In the genomic region with DNA sequence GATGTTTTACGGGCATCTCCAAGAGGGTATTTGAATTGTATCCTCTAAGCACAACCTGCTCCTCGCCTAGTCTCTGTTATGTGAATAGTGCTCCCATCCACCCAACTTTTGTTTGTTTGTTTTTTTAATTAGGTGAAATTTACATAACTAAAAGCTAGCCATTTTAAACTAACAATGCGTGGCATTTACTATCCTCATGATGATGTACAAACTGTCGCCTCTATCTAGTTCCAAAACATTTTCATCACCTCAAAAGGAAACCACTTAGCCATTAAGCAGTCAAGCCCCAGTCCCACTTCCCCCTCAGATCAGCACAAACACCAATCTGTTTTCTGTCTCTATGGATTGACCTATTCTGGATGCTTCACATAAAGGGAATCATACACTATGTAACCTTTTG, we compare ENCODE assay signal across 1 cellular context.
TF ChIP-seq lines count a peak whose summit lies in the region.

No MANE protein-coding gene starts in this region.

TF ChIP-seq in HepG2, 621 proteins besides CTCF, POLR2A, EP300 and RAD21 (continued from another document):
- TF ChIP-seq, protein P1, sequence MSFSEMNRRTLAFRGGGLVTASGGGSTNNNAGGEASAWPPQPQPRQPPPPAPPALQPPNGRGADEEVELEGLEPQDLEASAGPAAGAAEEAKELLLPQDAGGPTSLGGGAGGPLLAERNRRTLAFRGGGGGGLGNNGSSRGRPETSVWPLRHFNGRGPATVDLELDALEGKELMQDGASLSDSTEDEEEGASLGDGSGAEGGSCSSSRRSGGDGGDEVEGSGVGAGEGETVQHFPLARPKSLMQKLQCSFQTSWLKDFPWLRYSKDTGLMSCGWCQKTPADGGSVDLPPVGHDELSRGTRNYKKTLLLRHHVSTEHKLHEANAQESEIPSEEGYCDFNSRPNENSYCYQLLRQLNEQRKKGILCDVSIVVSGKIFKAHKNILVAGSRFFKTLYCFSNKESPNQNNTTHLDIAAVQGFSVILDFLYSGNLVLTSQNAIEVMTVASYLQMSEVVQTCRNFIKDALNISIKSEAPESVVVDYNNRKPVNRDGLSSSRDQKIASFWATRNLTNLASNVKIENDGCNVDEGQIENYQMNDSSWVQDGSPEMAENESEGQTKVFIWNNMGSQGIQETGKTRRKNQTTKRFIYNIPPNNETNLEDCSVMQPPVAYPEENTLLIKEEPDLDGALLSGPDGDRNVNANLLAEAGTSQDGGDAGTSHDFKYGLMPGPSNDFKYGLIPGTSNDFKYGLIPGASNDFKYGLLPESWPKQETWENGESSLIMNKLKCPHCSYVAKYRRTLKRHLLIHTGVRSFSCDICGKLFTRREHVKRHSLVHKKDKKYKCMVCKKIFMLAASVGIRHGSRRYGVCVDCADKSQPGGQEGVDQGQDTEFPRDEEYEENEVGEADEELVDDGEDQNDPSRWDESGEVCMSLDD (CRISPR knock-in tag; IDR thresholded peaks at IDR 0.05; ENCODE audit: borderline replicate concordance), result no peak
- TF ChIP-seq ATM (IDR thresholded peaks at IDR 0.05; ENCODE audit: borderline replicate concordance) (no peak), SALL1 (CRISPR knock-in tag; IDR thresholded peaks at IDR 0.05) (no peak), EEA1 (CRISPR knock-in tag; IDR thresholded peaks at IDR 0.05; ENCODE audit: borderline replicate concordance) (no peak)
